8 cellular contexts compared by ENCODE assay signal in genomic region chr9:105694848-105695581, GRCh38. TPM values are rescaled to one million over a fixed set of nuclear protein-coding genes. Genes with fewer than 3 reads are reported as not detected.
DNase-seq lines count a peak whose midpoint lies in the region; ATAC-seq and TF ChIP-seq lines count a peak whose summit lies in the region.

No MANE protein-coding gene starts in this region.

- H3K4me3 Mint-ChIP-seq in activated T-cell treated with anti-CD3 and anti-CD28 coated beads, Interleukin-2, amount 50 U/mL, for 72 hours, result peak overlapping the region; percentile 80 to 82
- H3K4me3 Mint-ChIP-seq in naive thymus-derived CD8-positive, alpha-beta T cell, result peak overlapping the region; percentile 72 to 96 (median 90)

- no peaks in the 10 kb centered on the region for H3K36me3 Mint-ChIP-seq in activated T-cell treated with anti-CD3 and anti-CD28 coated beads, Interleukin-2, amount 50 U/mL, for 72 hours (ENCODE audit: insufficient read depth in 2 of 2)
- H3K36me3 Mint-ChIP-seq in naive thymus-derived CD8-positive, alpha-beta T cell, result no peaks in the 10 kb centered on the region

- POLR2A ChIA-PET in naive thymus-derived CD8-positive, alpha-beta T cell (lab: Charles Lee), result interaction anchor here (0.5 to 1.5 kb wide), 3 partner anchors 15 to 40 kb away, joined by 3 to 4 read pairs (median 3); no protein-coding TSS in a partner anchor

- peaks cover 21% of the 10 kb centered on the region for H3K27me3 Mint-ChIP-seq in activated T-cell treated with anti-CD3 and anti-CD28 coated beads, Interleukin-2, amount 50 U/mL, for 72 hours (ENCODE audit: low read depth)
- peaks cover 13 to 19% (median 15%) of the 10 kb centered on the region in 5 donors for H3K27me3 Mint-ChIP-seq in naive thymus-derived CD8-positive, alpha-beta T cell

- no peak; the same call in 1 of the 2 replicates for TF ChIP-seq CTCF in C4-2B (conservative IDR thresholded peaks at IDR 0.05)

- peak overlapping the region; percentile 55 for H3K27ac Mint-ChIP-seq in activated T-cell treated with anti-CD3 and anti-CD28 coated beads, Interleukin-2, amount 50 U/mL, for 72 hours
- H3K27ac Mint-ChIP-seq in naive thymus-derived CD8-positive, alpha-beta T cell, result peak overlapping the region; percentile 34 to 91 (median 86)

- H3K27ac ChIP-seq in C4-2B, result peak overlapping the region; percentile 56

- peak; percentile 88 for DNase-seq in OCI-M1 (lab: John Stamatoyannopoulos, UW)
- DNase-seq in activated T-cell treated with anti-CD3 and anti-CD28 coated beads, Interleukin-2, amount 50 U/mL, for 72 hours, result peak; percentile 57 to 67
- DNase-seq in fibroblast of peridontal ligament (ENCODE audit: extremely low read depth), result peak; percentile 44
- peak in 9 of 10 donors; percentile 18 to 64 (median 40) for DNase-seq in naive thymus-derived CD8-positive, alpha-beta T cell
- DNase-seq in stimulated activated naive CD8-positive, alpha-beta T cell treated with anti-CD3 and anti-CD28 coated beads, Interleukin-15, Interleukin-2, amounts not matched to agents 100 U/mL and 50 U/mL, for 24 hours, result peak; percentile 57

- H3K9me3 Mint-ChIP-seq in activated T-cell treated with anti-CD3 and anti-CD28 coated beads, Interleukin-2, amount 50 U/mL, for 72 hours, result no peaks in the 10 kb centered on the region
- H3K9me3 Mint-ChIP-seq in naive thymus-derived CD8-positive, alpha-beta T cell, result no peaks in the 10 kb centered on the region

- ATAC-seq in GM19328 (IDR thresholded peaks at IDR 0.05; ENCODE audit: unreplicated experiment), result peak; percentile 60
- peak; percentile 55 for ATAC-seq in HG03442 (IDR thresholded peaks at IDR 0.05; ENCODE audit: unreplicated experiment)
- peak; percentile 75 to 79 for ATAC-seq in activated T-cell treated with anti-CD3 and anti-CD28 coated beads, Interleukin-2, amount 50 U/mL, for 72 hours (replicated peaks in 1 of 2)
- ATAC-seq in naive thymus-derived CD8-positive, alpha-beta T cell, result peak; percentile 64 to 67
- ATAC-seq in stimulated activated naive CD8-positive, alpha-beta T cell treated with anti-CD3 and anti-CD28 coated beads, Interleukin-15, Interleukin-2, amounts not matched to agents 100 U/mL and 50 U/mL, for 24 hours, result peak; percentile 71

- peaks cover 30% of the 10 kb centered on the region for H3K4me1 Mint-ChIP-seq in activated T-cell treated with anti-CD3 and anti-CD28 coated beads, Interleukin-2, amount 50 U/mL, for 72 hours (ENCODE audit: low read depth)
- peaks cover 18 to 45% (median 36%) of the 10 kb centered on the region in 4 donors for H3K4me1 Mint-ChIP-seq in naive thymus-derived CD8-positive, alpha-beta T cell

RNA-seq across cellular contexts. Expression of gene TMEM38B, which starts 0.7 kb away (rescaled TPM):
- 10 to 100 TPM; 13.6 to 17.9 TPM for total RNA-seq in activated T-cell treated with anti-CD3 and anti-CD28 coated beads, Interleukin-2, amount 50 U/mL, for 72 hours
- total RNA-seq in naive thymus-derived CD8-positive, alpha-beta T cell, result 10 to 100 TPM; 13.9 to 15.0 TPM
- polyA plus RNA-seq in naive thymus-derived CD8-positive, alpha-beta T cell, result 10 to 100 TPM; 21.8 to 24.0 (median 22.4) TPM

RNA-seq across cellular contexts. Expression of gene TAL2, which starts 32.8 kb away (rescaled TPM):
- not detected for total RNA-seq in activated T-cell treated with anti-CD3 and anti-CD28 coated beads, Interleukin-2, amount 50 U/mL, for 72 hours
- not detected for total RNA-seq in naive thymus-derived CD8-positive, alpha-beta T cell
- polyA plus RNA-seq in naive thymus-derived CD8-positive, alpha-beta T cell, result under 1 TPM in 1 of 3 donors, not detected in 2; 0.62 TPM

Comparison
In these comparisons a context has a peak if more than half of its experiments do, and no peak if none do; other contexts are left out.
1. Peak in every context shown above with its lines: DNase-seq, ATAC-seq and H3K27ac ChIP-seq.